In the genomic region with DNA sequence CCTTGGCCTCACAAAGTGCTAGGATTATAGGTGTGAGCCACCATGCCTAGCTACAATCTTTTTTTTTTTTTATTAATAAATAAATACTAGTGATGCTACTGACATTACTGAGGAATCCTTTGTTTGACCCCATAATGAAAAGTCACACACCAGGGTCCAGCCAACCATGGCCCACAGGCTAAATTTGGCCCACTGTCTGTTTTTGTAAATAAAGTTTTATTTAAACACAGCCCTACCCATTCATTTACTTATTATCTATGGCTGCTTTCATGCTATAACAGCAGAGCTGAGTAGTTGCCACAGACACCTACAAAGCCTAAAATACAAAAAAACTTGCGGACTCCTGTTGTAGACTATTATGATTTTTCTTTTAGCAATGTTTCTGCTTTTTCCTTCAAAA, we compare ENCODE assay signal across 10 cellular contexts.
"Had no signal": no experiment of that assay in that cellular context is flagged by ENCODE, and none has a peak within 500 bp of the region (broad histone marks: within the 10 kb centered on the region; RNA-seq: fewer than 3 reads in every experiment).

No MANE protein-coding gene starts in this region.

- DNase-seq: GM23248, GOT3, H7, HFFc6, IMR-90, KBM-7 had no signal

- H3K9me3 ChIP-seq: HAP-1 had no signal

- H3K4me3 Mint-ChIP-seq: HFFc6 had no signal

- H3K9me3 Mint-ChIP-seq: HFFc6 had no signal

- H3K27ac ChIP-seq: GM23248, HL-60, KMS-11 had no signal

- H3K4me1 ChIP-seq: HAP-1 had no signal

- H2AFZ ChIP-seq: GM23248 had no signal

- ATAC-seq: HCT116 had no signal

- H3K4me2 ChIP-seq: KMS-11 had no signal

- H3K4me3 ChIP-seq: GM23248, HAP-1 had no signal

- H3K27ac Mint-ChIP-seq: HFFc6 had no signal

- H3K9ac ChIP-seq: GM23248, KMS-11 had no signal
